11 cellular contexts compared by ENCODE assay signal in the genomic region with DNA sequence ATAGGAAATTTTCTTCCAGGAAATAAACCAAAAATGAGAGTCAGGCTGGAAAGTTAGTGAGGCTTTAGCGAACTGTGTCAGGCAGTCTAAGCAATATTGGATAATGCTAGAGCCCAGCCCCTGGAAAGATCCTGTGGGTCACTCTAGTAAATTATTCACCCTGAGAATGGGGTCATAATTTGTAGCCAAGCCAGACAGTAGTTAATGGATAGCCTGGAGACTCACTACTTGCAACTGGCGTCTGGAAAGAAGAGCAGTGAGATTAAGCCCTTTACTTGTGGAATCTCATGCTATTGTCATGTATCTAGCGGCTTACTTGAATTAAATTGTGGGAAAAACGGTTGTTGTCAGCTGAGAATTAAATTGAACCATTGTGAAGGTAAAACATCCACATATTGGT. TPM values are rescaled to one million over a fixed set of nuclear protein-coding genes. Genes with fewer than 3 reads are reported as not detected.
"Had no signal": no experiment of that assay in that cellular context is flagged by ENCODE, and none has a peak within 500 bp of the region (broad histone marks: within the 10 kb centered on the region; RNA-seq: fewer than 3 reads in every experiment).

No MANE protein-coding gene starts in this region.

RNA-seq across cellular contexts. Expression of gene UGT2B11, which starts 48.2 kb away (rescaled TPM):
- total RNA-seq: activated CD4-positive, alpha-beta T cell treated with anti-CD3 and anti-CD28 coated beads, Interleukin-2, amount 10 ng/mL, durations not matched to agents 24 days and 14 days; activated CD8-positive, alpha-beta memory T cell treated with anti-CD3 and anti-CD28 coated beads for 36 hours; activated CD8-positive, alpha-beta T cell treated with anti-CD3 and anti-CD28 coated beads for 36 hours; activated naive CD8-positive, alpha-beta T cell treated with anti-CD3 and anti-CD28 coated beads for 36 hours; activated T-cell treated with anti-CD3 and anti-CD28 coated beads, Interleukin-2, amount 50 U/mL, for 72 hours; activated T-helper 17 cell treated with anti-CD3 and anti-CD28 coated beads, Interleukin-2, amount 50 U/mL, for 72 hours; aorta; LHCN-M2; NCI-H460; SJSA1 had no signal
- polyA plus RNA-seq: aorta, SK-N-SH had no signal
